13 cellular contexts compared by ENCODE assay signal in genomic region chr11:36450391-36450714, GRCh38. TPM values are rescaled to one million over a fixed set of nuclear protein-coding genes. Genes with fewer than 3 reads are reported as not detected.
DNase-seq lines count a peak whose midpoint lies in the region; ATAC-seq lines count a peak whose summit lies in the region.
"Had no signal": no experiment of that assay in that cellular context is flagged by ENCODE, and none has a peak within 500 bp of the region (broad histone marks: within the 10 kb centered on the region; RNA-seq: fewer than 3 reads in every experiment).

No MANE protein-coding gene starts in this region.

- H3K27me3 ChIP-seq in duodenal mucosa (ENCODE audit: control insufficient read depth in 1 of 2, insufficient read depth in 2 of 2, low read length in 2 of 2) (no peaks in the 10 kb centered on the region), subcutaneous abdominal adipose tissue (ENCODE audit: control insufficient read depth in 5 of 5, insufficient read depth in 4 of 5, low read length in 5 of 5) (no peaks in the 10 kb centered on the region)
- H3K27me3 ChIP-seq: BE2C, brain microvascular endothelial cell had no signal

- H3K4me3 ChIP-seq in duodenal mucosa (ENCODE audit: low read depth in 1 of 2, low read length in 2 of 2) (peak overlapping the region; percentile 33 to 48), subcutaneous abdominal adipose tissue (ENCODE audit: low read depth in 1 of 5, low read length in 5 of 5) (peak overlapping the region in 3 of 5 donors; percentile 13 to 54 (median 19))
- H3K4me3 ChIP-seq: prostate gland had no signal

- no peak overlapping the region for H3K27ac ChIP-seq in duodenal mucosa (ENCODE audit: low read depth, low read length)
- H3K27ac ChIP-seq in subcutaneous abdominal adipose tissue (ENCODE audit: low read depth, low read length), result no peak overlapping the region
- H3K27ac ChIP-seq: brain microvascular endothelial cell, prostate gland had no signal

- H3K9me3 Mint-ChIP-seq in activated T-cell treated with anti-CD3 and anti-CD28 coated beads, Interleukin-2, amount 50 U/mL, for 4 hours, result no peaks in the 10 kb centered on the region

- peak overlapping the region; percentile 15 to 28 for H3K9ac ChIP-seq in duodenal mucosa (ENCODE audit: low read depth in 1 of 2, low read length in 2 of 2)
- H3K9ac ChIP-seq in subcutaneous abdominal adipose tissue (ENCODE audit: low read length in 5 of 5), result peak overlapping the region in 1 of 5 donors; percentile 32

- H3K36me3 ChIP-seq in duodenal mucosa (ENCODE audit: control insufficient read depth in 1 of 2, insufficient read depth in 2 of 2, low read length in 2 of 2) (peaks cover 31 to 33% of the 10 kb centered on the region in 2 donors), subcutaneous abdominal adipose tissue (ENCODE audit: control insufficient read depth in 5 of 5, insufficient read depth in 5 of 5, low read length in 5 of 5) (peaks cover 0 to 40% (median 27%) of the 10 kb centered on the region in 5 donors)
- H3K36me3 ChIP-seq: BE2C, prostate gland had no signal

- H3K4me3 Mint-ChIP-seq in activated T-cell treated with anti-CD3 and anti-CD28 coated beads, Interleukin-2, amount 50 U/mL, for 4 hours, result peak overlapping the region; percentile 66

- no peaks in the 10 kb centered on the region for H3K9me3 ChIP-seq in duodenal mucosa (ENCODE audit: control insufficient read depth in 1 of 2, low read length in 2 of 2)
- H3K9me3 ChIP-seq in subcutaneous abdominal adipose tissue (ENCODE audit: control insufficient read depth in 5 of 5, low read length in 5 of 5), result no peaks in the 10 kb centered on the region
- H3K9me3 ChIP-seq: BE2C, prostate gland had no signal

- no peaks in the 10 kb centered on the region for H3K27me3 Mint-ChIP-seq in activated T-cell treated with anti-CD3 and anti-CD28 coated beads, Interleukin-2, amount 50 U/mL, for 4 hours (ENCODE audit: low read depth)

- peaks cover 50% of the 10 kb centered on the region for H3K4me1 Mint-ChIP-seq in activated T-cell treated with anti-CD3 and anti-CD28 coated beads, Interleukin-2, amount 50 U/mL, for 4 hours (ENCODE audit: low read depth)

- H3K4me1 ChIP-seq in duodenal mucosa (ENCODE audit: control insufficient read depth in 1 of 2, insufficient read depth in 2 of 2, low read length in 2 of 2), result peaks cover 19 to 21% of the 10 kb centered on the region in 2 donors
- H3K4me1 ChIP-seq in subcutaneous abdominal adipose tissue (ENCODE audit: control insufficient read depth in 5 of 5, insufficient read depth in 5 of 5, low read length in 5 of 5), result peaks cover 12 to 59% (median 46%) of the 10 kb centered on the region in 5 donors
- H3K4me1 ChIP-seq: prostate gland had no signal

- no peak for ATAC-seq in activated T-cell treated with anti-CD3 and anti-CD28 coated beads, Interleukin-2, amount 50 U/mL, for 4 hours
- ATAC-seq in HG03108 (IDR thresholded peaks at IDR 0.05; ENCODE audit: unreplicated experiment) (peak; percentile 11), esophagus mucosa (no peak), HG02970 (IDR thresholded peaks at IDR 0.05; ENCODE audit: low FRiP score, unreplicated experiment) (no peak)

- peaks cover 11% of the 10 kb centered on the region for H3K36me3 Mint-ChIP-seq in activated T-cell treated with anti-CD3 and anti-CD28 coated beads, Interleukin-2, amount 50 U/mL, for 4 hours (ENCODE audit: insufficient read depth)

- DNase-seq in activated T-cell treated with anti-CD3 and anti-CD28 coated beads, Interleukin-2, amount 50 U/mL, for 4 hours, result no peak
- no peak for DNase-seq in activated T-cell treated with anti-CD3 and anti-CD28 coated beads, Interleukin-2, amount 50 U/mL, for 1 hour
- DNase-seq in germinal center (ENCODE audit: low spot score), result no peak
- DNase-seq: BE2C, brain microvascular endothelial cell, hippocampal formation, T-helper 9 cell had no signal

RNA-seq across cellular contexts. Expression of gene TRAF6, which starts 59.7 kb away (rescaled TPM):
- 10 to 100 TPM in 2 of 3 donors, 1 to 10 TPM in 1; 8.3 to 12.1 (median 10.5) TPM for total RNA-seq in activated T-cell treated with anti-CD3 and anti-CD28 coated beads, Interleukin-2, amount 50 U/mL, for 4 hours
- total RNA-seq in esophagus mucosa, result 7.9 TPM
